Comparison of ENCODE assay signal across 1 cellular context in genomic region chr15:39864116-39864515, GRCh38.
TF ChIP-seq lines count a peak whose summit lies in the region.

No MANE protein-coding gene starts in this region.

TF ChIP-seq in GM12878, 131 proteins besides CTCF, POLR2A, EP300 and RAD21 (continued from another document):
- TF ChIP-seq REST (IDR thresholded peaks at IDR 0.05; ENCODE audit: low read depth, low read length) (no peak), ZNF622 (IDR thresholded peaks at IDR 0.05) (no peak), SIX5 (IDR thresholded peaks at IDR 0.05; ENCODE audit: low read depth, low read length, severe bottlenecking) (no peak), USF2 (IDR thresholded peaks at IDR 0.05; ENCODE audit: borderline replicate concordance, low read depth, low read length) (no peak), SMC3 (IDR thresholded peaks at IDR 0.05; ENCODE audit: borderline replicate concordance, low read length) (no peak), JUND (IDR thresholded peaks at IDR 0.05; ENCODE audit: low read depth, low read length) (no peak), CREM (IDR thresholded peaks at IDR 0.05; ENCODE audit: low read depth) (no peak), IKZF1 (conservative IDR thresholded peaks at IDR 0.05) (peak; percentile 38; the same call in 1 of the 2 replicates), BRCA1 (IDR thresholded peaks at IDR 0.05; ENCODE audit: low read depth, low read length) (no peak), IKZF2 (IDR thresholded peaks at IDR 0.05) (peak; percentile 44 to 46; a peak in 2 of 4 replicates), SMAD1 (IDR thresholded peaks at IDR 0.05; ENCODE audit: low read depth, partially characterized antibody) (no peak), TCF3 (IDR thresholded peaks at IDR 0.05; ENCODE audit: borderline replicate concordance, insufficient read depth, low read depth, low read length) (no peak), DPF2 (IDR thresholded peaks at IDR 0.05) (peak; percentile 44; the same call in 1 of the 2 replicates), MAX (IDR thresholded peaks at IDR 0.05; ENCODE audit: low read depth, low read length) (no peak), ZNF217 (IDR thresholded peaks at IDR 0.05) (no peak), RELA (IDR thresholded peaks at IDR 0.05; ENCODE audit: borderline replicate concordance, partially characterized antibody) (no peak)
- TF ChIP-seq, protein P1, sequence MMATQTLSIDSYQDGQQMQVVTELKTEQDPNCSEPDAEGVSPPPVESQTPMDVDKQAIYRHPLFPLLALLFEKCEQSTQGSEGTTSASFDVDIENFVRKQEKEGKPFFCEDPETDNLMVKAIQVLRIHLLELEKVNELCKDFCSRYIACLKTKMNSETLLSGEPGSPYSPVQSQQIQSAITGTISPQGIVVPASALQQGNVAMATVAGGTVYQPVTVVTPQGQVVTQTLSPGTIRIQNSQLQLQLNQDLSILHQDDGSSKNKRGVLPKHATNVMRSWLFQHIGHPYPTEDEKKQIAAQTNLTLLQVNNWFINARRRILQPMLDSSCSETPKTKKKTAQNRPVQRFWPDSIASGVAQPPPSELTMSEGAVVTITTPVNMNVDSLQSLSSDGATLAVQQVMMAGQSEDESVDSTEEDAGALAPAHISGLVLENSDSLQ (IDR thresholded peaks at IDR 0.05): 0 out of 2 replicates have a peak, but pooled peaks have one; percentile 19
- TF ChIP-seq, protein P2, sequence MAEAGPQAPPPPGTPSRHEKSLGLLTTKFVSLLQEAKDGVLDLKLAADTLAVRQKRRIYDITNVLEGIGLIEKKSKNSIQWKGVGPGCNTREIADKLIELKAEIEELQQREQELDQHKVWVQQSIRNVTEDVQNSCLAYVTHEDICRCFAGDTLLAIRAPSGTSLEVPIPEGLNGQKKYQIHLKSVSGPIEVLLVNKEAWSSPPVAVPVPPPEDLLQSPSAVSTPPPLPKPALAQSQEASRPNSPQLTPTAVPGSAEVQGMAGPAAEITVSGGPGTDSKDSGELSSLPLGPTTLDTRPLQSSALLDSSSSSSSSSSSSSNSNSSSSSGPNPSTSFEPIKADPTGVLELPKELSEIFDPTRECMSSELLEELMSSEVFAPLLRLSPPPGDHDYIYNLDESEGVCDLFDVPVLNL (IDR thresholded peaks at IDR 0.05; ENCODE audit: low read depth, low read length): no peak
